In genomic region chr22:16955081-16955480, GRCh38 we compare ENCODE assay signal across 22 cellular contexts. TPM values are rescaled to one million over a fixed set of nuclear protein-coding genes. Genes with fewer than 3 reads are reported as not detected.
"Had no signal": no experiment of that assay in that cellular context is flagged by ENCODE, and none has a peak within 500 bp of the region (broad histone marks: within the 10 kb centered on the region; RNA-seq: fewer than 3 reads in every experiment).

No MANE protein-coding gene starts in this region.

- H3K9me3 ChIP-seq: adrenal gland had no signal

- H3K27me3 Mint-ChIP-seq: activated CD4-positive, alpha-beta memory T cell treated with anti-CD3 and anti-CD28 coated beads for 36 hours; activated CD4-positive, alpha-beta T cell treated with anti-CD3 and anti-CD28 coated beads, Interleukin-2, amount 10 ng/mL, durations not matched to agents 7 days and 5 days had no signal

- H3K4me3 Mint-ChIP-seq: activated CD4-positive, alpha-beta memory T cell treated with anti-CD3 and anti-CD28 coated beads for 36 hours; activated CD4-positive, alpha-beta T cell treated with anti-CD3 and anti-CD28 coated beads, Interleukin-2, amount 10 ng/mL, durations not matched to agents 7 days and 5 days; activated naive CD8-positive, alpha-beta T cell treated with anti-CD3 and anti-CD28 coated beads, Interleukin-2, amount 10 ng/mL, durations not matched to agents 7 days and 5 days; activated T-cell treated with anti-CD3 and anti-CD28 coated beads, Interleukin-2, amount 50 U/mL, for 4 hours; T-helper 1 cell treated with Interleukin-12 subunit alpha and Interleukin-12 subunit beta and Interleukin-4 antibody, amounts not matched to agents 30 μg/mL and 1 μg/mL, for 36 hours had no signal

- H3K9me3 Mint-ChIP-seq: activated CD4-positive, alpha-beta memory T cell treated with anti-CD3 and anti-CD28 coated beads for 36 hours; activated CD4-positive, alpha-beta T cell treated with anti-CD3 and anti-CD28 coated beads, Interleukin-2, amount 10 ng/mL, durations not matched to agents 7 days and 5 days; activated naive CD8-positive, alpha-beta T cell treated with anti-CD3 and anti-CD28 coated beads, Interleukin-2, amount 10 ng/mL, durations not matched to agents 7 days and 5 days; activated T-cell treated with anti-CD3 and anti-CD28 coated beads, Interleukin-2, amount 50 U/mL, for 4 hours; T-helper 1 cell treated with Interleukin-12 subunit alpha and Interleukin-12 subunit beta and Interleukin-4 antibody, amounts not matched to agents 30 μg/mL and 1 μg/mL, for 36 hours had no signal

- H3K4me3 ChIP-seq: adrenal gland had no signal

- ATAC-seq: activated T-cell treated with anti-CD3 and anti-CD28 coated beads, Interleukin-2, amount 50 U/mL, for 4 hours; PC-3 had no signal

- H3K36me3 Mint-ChIP-seq: activated CD4-positive, alpha-beta memory T cell treated with anti-CD3 and anti-CD28 coated beads for 36 hours; activated naive CD8-positive, alpha-beta T cell treated with anti-CD3 and anti-CD28 coated beads, Interleukin-2, amount 10 ng/mL, durations not matched to agents 7 days and 5 days had no signal

- DNase-seq: activated CD4-positive, alpha-beta T cell treated with anti-CD3 and anti-CD28 coated beads, Interleukin-2, amount 10 ng/mL, durations not matched to agents 7 days and 5 days; activated CD4-positive, CD25-positive, alpha-beta regulatory T cell; activated CD8-positive, alpha-beta memory T cell treated with anti-CD3 and anti-CD28 coated beads for 24 hours; activated gamma-delta T cell; activated naive CD4-positive, alpha-beta T cell treated with anti-CD3 and anti-CD28 coated beads, Interleukin-2, amount 50 U/mL, for 16 hours; activated naive CD8-positive, alpha-beta T cell treated with anti-CD3 and anti-CD28 coated beads, Interleukin-2, amount 10 ng/mL, durations not matched to agents 7 days and 5 days; activated T-cell treated with anti-CD3 and anti-CD28 coated beads, Interleukin-2, amount 50 U/mL, for 4 hours; cerebellar nuclear complex; MM.1S; NCI-H1105; NCI-H1436; NCI-H187; NCI-H2081; NCI-H446; NCI-H524; PC-3; T-helper 9 cell had no signal

- H3K36me3 ChIP-seq: adrenal gland had no signal

- H3K27me3 ChIP-seq: adrenal gland had no signal

- H3K27ac ChIP-seq: adrenal gland had no signal

- H3K27ac Mint-ChIP-seq: activated CD4-positive, alpha-beta memory T cell treated with anti-CD3 and anti-CD28 coated beads for 36 hours; activated CD4-positive, alpha-beta T cell treated with anti-CD3 and anti-CD28 coated beads, Interleukin-2, amount 10 ng/mL, durations not matched to agents 7 days and 5 days; activated naive CD8-positive, alpha-beta T cell treated with anti-CD3 and anti-CD28 coated beads, Interleukin-2, amount 10 ng/mL, durations not matched to agents 7 days and 5 days; T-helper 1 cell treated with Interleukin-12 subunit alpha and Interleukin-12 subunit beta and Interleukin-4 antibody, amounts not matched to agents 30 μg/mL and 1 μg/mL, for 36 hours had no signal

RNA-seq across cellular contexts. Expression of gene GAB4, which starts 52.9 kb away (rescaled TPM):
- total RNA-seq: activated CD4-positive, alpha-beta memory T cell treated with anti-CD3 and anti-CD28 coated beads for 36 hours; activated CD4-positive, alpha-beta T cell treated with anti-CD3 and anti-CD28 coated beads, Interleukin-2, amount 10 ng/mL, durations not matched to agents 7 days and 5 days; activated naive CD8-positive, alpha-beta T cell treated with anti-CD3 and anti-CD28 coated beads, Interleukin-2, amount 10 ng/mL, durations not matched to agents 7 days and 5 days; activated T-cell treated with anti-CD3 and anti-CD28 coated beads, Interleukin-2, amount 50 U/mL, for 4 hours; adrenal gland; cardiac septum; PC-3; SK-MEL-5 had no signal
